In the genomic region with DNA sequence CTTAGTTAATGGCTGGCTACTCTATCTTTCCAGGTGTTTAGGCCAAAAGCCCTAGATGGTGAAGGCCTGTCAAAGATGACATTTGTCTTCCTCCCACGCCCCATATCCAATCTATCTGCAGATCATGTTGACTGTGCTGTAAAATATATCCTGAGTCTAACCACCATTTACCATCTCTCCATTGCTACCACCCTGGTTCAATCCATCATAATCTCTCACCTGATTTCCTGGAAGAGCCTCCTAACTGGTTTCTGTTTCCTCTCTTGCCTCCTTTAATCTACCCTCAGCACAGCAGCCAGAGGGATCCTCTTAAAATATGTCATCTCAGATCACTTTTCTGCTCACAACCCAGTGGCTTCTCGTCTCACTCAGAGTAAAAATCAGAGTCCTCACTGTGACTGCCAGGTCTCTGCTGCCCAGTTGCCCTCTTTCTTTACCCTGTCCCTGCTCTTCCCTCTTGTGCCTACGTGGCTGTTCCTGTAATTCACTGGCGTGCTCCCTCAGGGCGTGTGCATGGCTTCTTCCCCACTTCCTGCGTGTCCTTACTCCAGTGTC, we compare ENCODE assay signal across 14 cellular contexts. TPM values are rescaled to one million over a fixed set of nuclear protein-coding genes. Genes with fewer than 3 reads are reported as not detected.
A peak's percentile ranks its signal among the peaks of the same experiment; 100 is the strongest.
DNase-seq lines count a peak whose midpoint lies in the region; ATAC-seq lines count a peak whose summit lies in the region.
"Had no signal": no experiment of that assay in that cellular context is flagged by ENCODE, and none has a peak within 500 bp of the region (broad histone marks: within the 10 kb centered on the region; RNA-seq: fewer than 3 reads in every experiment).

No MANE protein-coding gene starts in this region.

- in situ Hi-C loops in GM23248 (cut with MboI): no loop called here

- peak; percentile 5 for DNase-seq in activated CD4-positive, alpha-beta T cell treated with anti-CD3 and anti-CD28 coated beads for 36 hours
- DNase-seq in activated CD4-positive, alpha-beta T cell treated with anti-CD3 and anti-CD28 coated beads for 48 hours: no peak
- DNase-seq in GM23248: no peak
- DNase-seq in activated T-helper 1 cell treated with anti-CD3 and anti-CD28 coated beads, Interleukin-12 subunit alpha, Interleukin-12 subunit beta, Interleukin-2, Interleukin-4 antibody, amounts not matched to agents 30 ng/mL and 10 ng/mL and 1 ng/mL, durations not matched to agents 14 hours and 24 hours and 36 hours (ENCODE audit: low spot score): no peak
- no peak for DNase-seq in naive B cell
- DNase-seq in NCI-H1417 (lab: John Stamatoyannopoulos, UW): no peak
- DNase-seq in activated CD4-positive, alpha-beta T cell treated with anti-CD3 and anti-CD28 coated beads for 4 hours: no peak
- DNase-seq: 8988T; activated CD8-positive, alpha-beta memory T cell treated with anti-CD3 and anti-CD28 coated beads, Interleukin-2, amount 50 U/mL, for 48 hours; aorta; NCI-H1105; NCI-H345 had no signal

- peak overlapping the region; percentile 55 for H3K27ac Mint-ChIP-seq in activated CD4-positive, alpha-beta T cell treated with anti-CD3 and anti-CD28 coated beads for 36 hours
- H3K27ac Mint-ChIP-seq in activated T-helper 1 cell treated with anti-CD3 and anti-CD28 coated beads, Interleukin-12 subunit alpha, Interleukin-12 subunit beta, Interleukin-2, Interleukin-4 antibody, amounts not matched to agents 30 ng/mL and 10 ng/mL and 1 ng/mL, durations not matched to agents 14 hours and 24 hours and 36 hours: peak overlapping the region; percentile 62
- H3K27ac Mint-ChIP-seq in naive B cell: peak overlapping the region in 4 of 6 donors; percentile 1 to 49 (median 23)

- POLR2A ChIA-PET in activated CD4-positive, alpha-beta T cell treated with anti-CD3 and anti-CD28 coated beads for 36 hours (lab: Charles Lee): no interaction called here

- ATAC-seq in activated CD4-positive, alpha-beta T cell treated with anti-CD3 and anti-CD28 coated beads for 36 hours: peak; percentile 67
- no peak for ATAC-seq in naive B cell (ENCODE audit: low read depth in 2 of 2)
- ATAC-seq in GM18858 (IDR thresholded peaks at IDR 0.05; ENCODE audit: unreplicated experiment): no peak

- no peaks in the 10 kb centered on the region for H3K27me3 ChIP-seq in GM23248 (replicated peaks; ENCODE audit: insufficient read depth)

- H3K4me3 ChIP-seq in GM23248: no peak overlapping the region

- no peaks in the 10 kb centered on the region for H4K20me1 ChIP-seq in GM23248 (ENCODE audit: insufficient read depth)

- 75 to 80% methylated on average over 6 of the region's 6 CpGs for WGBS in GM23248 (ENCODE audit: low coverage in 1 of 2, low lambda C conversion rate in 2 of 2, missing lambda C conversion rate in 2 of 2), 2 experiments

- H3K36me3 Mint-ChIP-seq in activated CD4-positive, alpha-beta T cell treated with anti-CD3 and anti-CD28 coated beads for 36 hours (ENCODE audit: low read depth): peaks cover 29% of the 10 kb centered on the region
- peaks cover 35% of the 10 kb centered on the region for H3K36me3 Mint-ChIP-seq in activated T-helper 1 cell treated with anti-CD3 and anti-CD28 coated beads, Interleukin-12 subunit alpha, Interleukin-12 subunit beta, Interleukin-2, Interleukin-4 antibody, amounts not matched to agents 30 ng/mL and 10 ng/mL and 1 ng/mL, durations not matched to agents 14 hours and 24 hours and 36 hours (ENCODE audit: low read depth)
- peaks cover 15 to 19% of the 10 kb centered on the region in 2 donors for H3K36me3 Mint-ChIP-seq in naive B cell
- H3K36me3 Mint-ChIP-seq: IgD-negative memory B cell had no signal

- no peaks in the 10 kb centered on the region for H3K9me3 Mint-ChIP-seq in activated CD4-positive, alpha-beta T cell treated with anti-CD3 and anti-CD28 coated beads for 36 hours (ENCODE audit: low read depth)
- no peaks in the 10 kb centered on the region for H3K9me3 Mint-ChIP-seq in activated T-helper 1 cell treated with anti-CD3 and anti-CD28 coated beads, Interleukin-12 subunit alpha, Interleukin-12 subunit beta, Interleukin-2, Interleukin-4 antibody, amounts not matched to agents 30 ng/mL and 10 ng/mL and 1 ng/mL, durations not matched to agents 14 hours and 24 hours and 36 hours
- H3K9me3 Mint-ChIP-seq in naive B cell: no peaks in the 10 kb centered on the region
- H3K9me3 Mint-ChIP-seq: IgD-negative memory B cell had no signal

- peak overlapping the region; percentile 62 for H3K27ac ChIP-seq in GM23248

- H3K36me3 ChIP-seq in GM23248 (ENCODE audit: low read depth): peaks cover 58% of the 10 kb centered on the region

- H3K9ac ChIP-seq in GM23248: no peak overlapping the region

- H2AFZ ChIP-seq in GM23248: no peak overlapping the region

- no peak overlapping the region for H3K4me2 ChIP-seq in GM23248 (ENCODE audit: unreplicated experiment)

- H3K9me3 ChIP-seq in GM23248 (ENCODE audit: low read depth): no peaks in the 10 kb centered on the region

- CTCF ChIA-PET in activated CD4-positive, alpha-beta T cell treated with anti-CD3 and anti-CD28 coated beads for 36 hours (lab: Charles Lee): interaction anchor here (0.8 kb wide), 1 partner anchor 13 kb away, joined by 3 read pairs; no protein-coding TSS in a partner anchor

- H3K4me3 Mint-ChIP-seq in activated CD4-positive, alpha-beta T cell treated with anti-CD3 and anti-CD28 coated beads for 36 hours: no peak overlapping the region
- H3K4me3 Mint-ChIP-seq in activated T-helper 1 cell treated with anti-CD3 and anti-CD28 coated beads, Interleukin-12 subunit alpha, Interleukin-12 subunit beta, Interleukin-2, Interleukin-4 antibody, amounts not matched to agents 30 ng/mL and 10 ng/mL and 1 ng/mL, durations not matched to agents 14 hours and 24 hours and 36 hours: peak overlapping the region; percentile 23
- no peak overlapping the region for H3K4me3 Mint-ChIP-seq in naive B cell

- peaks cover 19% of the 10 kb centered on the region for H3K4me1 Mint-ChIP-seq in activated CD4-positive, alpha-beta T cell treated with anti-CD3 and anti-CD28 coated beads for 36 hours
- H3K4me1 Mint-ChIP-seq in activated T-helper 1 cell treated with anti-CD3 and anti-CD28 coated beads, Interleukin-12 subunit alpha, Interleukin-12 subunit beta, Interleukin-2, Interleukin-4 antibody, amounts not matched to agents 30 ng/mL and 10 ng/mL and 1 ng/mL, durations not matched to agents 14 hours and 24 hours and 36 hours (ENCODE audit: low read depth): peaks cover 28% of the 10 kb centered on the region
- peaks cover 0 to 7% (median 0%) of the 10 kb centered on the region in 3 donors for H3K4me1 Mint-ChIP-seq in naive B cell
- H3K4me1 Mint-ChIP-seq: IgD-negative memory B cell had no signal

- no peaks in the 10 kb centered on the region for H3K9me2 ChIP-seq in GM23248 (ENCODE audit: insufficient read depth)

- intact Hi-C loops in activated CD4-positive, alpha-beta T cell treated with anti-CD3 and anti-CD28 coated beads for 36 hours (cut with DNase I, micrococcal nuclease): no loop called here
- intact Hi-C loops in activated T-helper 1 cell treated with anti-CD3 and anti-CD28 coated beads, Interleukin-12 subunit alpha, Interleukin-12 subunit beta, Interleukin-2, Interleukin-4 antibody, amounts not matched to agents 30 ng/mL and 10 ng/mL and 1 ng/mL, durations not matched to agents 14 hours and 24 hours and 36 hours (cut with micrococcal nuclease): no loop called here

- no peaks in the 10 kb centered on the region for H3K27me3 Mint-ChIP-seq in activated CD4-positive, alpha-beta T cell treated with anti-CD3 and anti-CD28 coated beads for 36 hours
- no peaks in the 10 kb centered on the region for H3K27me3 Mint-ChIP-seq in activated T-helper 1 cell treated with anti-CD3 and anti-CD28 coated beads, Interleukin-12 subunit alpha, Interleukin-12 subunit beta, Interleukin-2, Interleukin-4 antibody, amounts not matched to agents 30 ng/mL and 10 ng/mL and 1 ng/mL, durations not matched to agents 14 hours and 24 hours and 36 hours (ENCODE audit: insufficient read depth)
- no peaks in the 10 kb centered on the region for H3K27me3 Mint-ChIP-seq in naive B cell
- H3K27me3 Mint-ChIP-seq: IgD-negative memory B cell had no signal

- peaks cover 39% of the 10 kb centered on the region for H3K4me1 ChIP-seq in GM23248 (ENCODE audit: insufficient read depth)

- peaks cover 81% of the 10 kb centered on the region for H3K79me2 ChIP-seq in GM23248 (ENCODE audit: insufficient read depth)

- H3F3A ChIP-seq in GM23248 (ENCODE audit: insufficient read depth): peaks cover 62% of the 10 kb centered on the region

RNA-seq across cellular contexts. Expression of gene TMEM50A, which starts 17.8 kb away (rescaled TPM):
- 100 to 1,000 TPM in 1 of 2 experiments, 10 to 100 TPM in 1; 98.0 to 120 TPM for total RNA-seq in activated CD4-positive, alpha-beta T cell treated with anti-CD3 and anti-CD28 coated beads for 36 hours
- total RNA-seq in GM23248 (2014; rRNA removed; shearing (Covaris generic)): 146 and 213 TPM in 2 replicates
- polyA plus RNA-seq in GM23248 (2016; fragmentation: Nextera tagmentation; extraction: Ambion mirVana) (453 and 455 TPM in 2 replicates), naive B cell (ENCODE audit: low read depth in 6 of 6) (100 to 1,000 TPM; 123 to 151 (median 137) TPM)
- total RNA-seq in activated T-helper 1 cell treated with anti-CD3 and anti-CD28 coated beads, Interleukin-12 subunit alpha, Interleukin-12 subunit beta, Interleukin-2, Interleukin-4 antibody, amounts not matched to agents 30 ng/mL and 10 ng/mL and 1 ng/mL, durations not matched to agents 14 hours and 24 hours and 36 hours: 99.8 and 102 TPM in 2 replicates
